In genomic region chr3:138334608-138335007, GRCh38 we compare ENCODE assay signal across 32 cellular contexts. TPM values are rescaled to one million over a fixed set of nuclear protein-coding genes. Genes with fewer than 3 reads are reported as not detected.
"Had no signal": no experiment of that assay in that cellular context is flagged by ENCODE, and none has a peak within 500 bp of the region (broad histone marks: within the 10 kb centered on the region; RNA-seq: fewer than 3 reads in every experiment).

No MANE protein-coding gene starts in this region.

- H3K27me3 ChIP-seq: ascending aorta, cardiac muscle cell had no signal

- H3K4me1 ChIP-seq: ascending aorta had no signal

- H3K9me3 ChIP-seq: ascending aorta had no signal

- H3K27ac ChIP-seq: ascending aorta, cardiac muscle cell, WERI-Rb-1 had no signal

- DNase-seq: activated CD4-positive, alpha-beta memory T cell treated with anti-CD3 and anti-CD28 coated beads, Interleukin-2, amount 10 ng/mL, durations not matched to agents 7 days and 5 days; activated CD4-positive, alpha-beta T cell treated with anti-CD3 and anti-CD28 coated beads for 1 hour; activated CD4-positive, alpha-beta T cell treated with anti-CD3 and anti-CD28 coated beads for 36 hours; activated CD4-positive, alpha-beta T cell treated with anti-CD3 and anti-CD28 coated beads for 48 hours; activated CD4-positive, alpha-beta T cell treated with anti-CD3 and anti-CD28 coated beads, Interleukin-2, amount 10 ng/mL, durations not matched to agents 7 days and 5 days; activated CD4-positive, alpha-beta T cell treated with anti-CD3 and anti-CD28 coated beads, Interleukin-2, amount 50 U/mL, for 48 hours; activated CD4-positive, CD25-positive, alpha-beta regulatory T cell; activated CD8-positive, alpha-beta T cell treated with anti-CD3 and anti-CD28 coated beads, Interleukin-2, amount 10 ng/mL, durations not matched to agents 7 days and 5 days; activated effector memory CD4-positive, alpha-beta T cell treated with Interleukin-2 at 50 U/mL for 16 hours; activated gamma-delta T cell; activated naive CD4-positive, alpha-beta T cell treated with anti-CD3 and anti-CD28 coated beads, Interleukin-2, amount 10 ng/mL, durations not matched to agents 7 days and 5 days; activated naive CD4-positive, alpha-beta T cell treated with Interleukin-2 at 50 U/mL for 16 hours; activated naive CD8-positive, alpha-beta T cell treated with anti-CD3 and anti-CD28 coated beads, Interleukin-2, amount 10 ng/mL, durations not matched to agents 7 days and 5 days; activated naive CD8-positive, alpha-beta T cell treated with anti-CD3 and anti-CD28 coated beads, Interleukin-2, amount 50 U/mL, for 24 hours; activated T-cell treated with anti-CD3 and anti-CD28 coated beads, Interleukin-2, amount 50 U/mL, for 24 hours; activated T-cell treated with anti-CD3 and anti-CD28 coated beads, Interleukin-2, amount 50 U/mL, for 48 hours; amygdala; anterior cingulate cortex; caudate nucleus; cerebellar nuclear complex; SW 1271; T-helper 1 cell; T-helper 2 cell; T-helper 9 cell; WERI-Rb-1 had no signal

- H3K4me3 ChIP-seq: ascending aorta, cardiac muscle cell had no signal

- ATAC-seq: activated CD4-positive, alpha-beta T cell treated with anti-CD3 and anti-CD28 coated beads for 36 hours; activated CD4-positive, CD25-positive, alpha-beta regulatory T cell treated with anti-CD3 and anti-CD28 coated beads, Interleukin-2, amount 50 U/mL, for 24 hours; activated CD8-positive, alpha-beta T cell treated with anti-CD3 and anti-CD28 coated beads, Interleukin-2, amount 10 ng/mL, durations not matched to agents 7 days and 5 days; activated naive CD8-positive, alpha-beta T cell treated with anti-CD3 and anti-CD28 coated beads, Interleukin-2, amount 50 U/mL, for 24 hours; WTC11 had no signal

- H3K36me3 ChIP-seq: ascending aorta, cardiac muscle cell, WERI-Rb-1 had no signal

RNA-seq across cellular contexts. Expression of gene NME9, which starts 5.0 kb away (rescaled TPM):
- total RNA-seq: activated CD4-positive, alpha-beta T cell treated with anti-CD3 and anti-CD28 coated beads, Interleukin-2, amount 10 ng/mL, durations not matched to agents 7 days and 5 days; activated CD8-positive, alpha-beta memory T cell treated with anti-CD3 and anti-CD28 coated beads for 36 hours; activated CD8-positive, alpha-beta T cell treated with anti-CD3 and anti-CD28 coated beads, Interleukin-2, amount 10 ng/mL, durations not matched to agents 7 days and 5 days; ascending aorta; bronchial epithelial cell; WTC11 had no signal

RNA-seq across cellular contexts. Expression of gene MRAS, which starts 13.8 kb away (rescaled TPM):
- total RNA-seq: activated CD4-positive, alpha-beta memory T cell treated with anti-CD3 and anti-CD28 coated beads, Interleukin-2, amount 10 ng/mL, durations not matched to agents 7 days and 5 days; activated CD4-positive, alpha-beta T cell treated with anti-CD3 and anti-CD28 coated beads, Interleukin-2, amount 10 ng/mL, durations not matched to agents 7 days and 5 days; activated CD8-positive, alpha-beta memory T cell treated with anti-CD3 and anti-CD28 coated beads for 36 hours; activated CD8-positive, alpha-beta T cell treated with anti-CD3 and anti-CD28 coated beads, Interleukin-2, amount 10 ng/mL, durations not matched to agents 7 days and 5 days; activated T-helper 2 cell treated with anti-CD3 and anti-CD28 coated beads, Interferon-gamma antibody, Interleukin-2, Interleukin-4, amounts not matched to agents 10 μg/mL and 5 μg/mL and 100 μg/mL, durations not matched to agents 14 hours and 24 hours and 36 hours had no signal
